ENCODE assay signal across 18 cellular contexts in genomic region chr12:1256991-1257390, GRCh38.
DNase-seq lines count a peak whose midpoint lies in the region; ATAC-seq, FAIRE-seq and TF ChIP-seq lines count a peak whose summit lies in the region.
"Had no signal": no experiment of that assay in that cellular context is flagged by ENCODE, and none has a peak within 500 bp of the region (broad histone marks: within the 10 kb centered on the region; RNA-seq: fewer than 3 reads in every experiment).

No MANE protein-coding gene starts in this region.

- intact Hi-C loops in thyroid gland (cut with DNase I): no loop called here

- ATAC-seq in WTC11: no peak

- peak overlapping the region; percentile 70 for H3K27ac Mint-ChIP-seq in activated naive CD4-positive, alpha-beta T cell treated with anti-CD3 and anti-CD28 coated beads, Interleukin-2, amount 50 U/mL, for 24 hours
- no peak overlapping the region for H3K27ac Mint-ChIP-seq in WTC11
- H3K27ac Mint-ChIP-seq: CD4-positive, alpha-beta memory T cell had no signal

- no peak for TF ChIP-seq CTCF in bronchial epithelial cell (IDR thresholded peaks at IDR 0.05; ENCODE audit: insufficient read depth, low read length, severe bottlenecking)
- no peak for TF ChIP-seq CTCF in thyroid gland (IDR thresholded peaks at IDR 0.05)
- TF ChIP-seq CTCF in WTC11 (IDR thresholded peaks at IDR 0.05): no peak

- CTCF ChIA-PET in WTC11 (lab: Charles Lee): interaction anchor here (1.2 kb wide), 1 partner anchor 139 kb away, joined by 3 read pairs; no protein-coding TSS in a partner anchor

- POLR2A ChIA-PET in WTC11 (lab: Charles Lee): no interaction called here

- H3K27ac ChIP-seq in thyroid gland: peak overlapping the region; percentile 3 to 51 (median 35)

- H3K9me3 ChIP-seq in thyroid gland: no peaks in the 10 kb centered on the region

- H3K27me3 Mint-ChIP-seq in activated naive CD4-positive, alpha-beta T cell treated with anti-CD3 and anti-CD28 coated beads, Interleukin-2, amount 50 U/mL, for 24 hours: no peaks in the 10 kb centered on the region
- no peaks in the 10 kb centered on the region for H3K27me3 Mint-ChIP-seq in WTC11 (ENCODE audit: low read depth)
- H3K27me3 Mint-ChIP-seq: CD4-positive, alpha-beta memory T cell had no signal

- H3K4me1 Mint-ChIP-seq in activated naive CD4-positive, alpha-beta T cell treated with anti-CD3 and anti-CD28 coated beads, Interleukin-2, amount 50 U/mL, for 24 hours: peaks cover 4% of the 10 kb centered on the region
- no peaks in the 10 kb centered on the region for H3K4me1 Mint-ChIP-seq in WTC11
- H3K4me1 Mint-ChIP-seq: CD4-positive, alpha-beta memory T cell had no signal

- FAIRE-seq in bronchial epithelial cell (lab: Jason Lieb, UNC): peak; percentile 23
- FAIRE-seq: GM12891, GM18507 had no signal

- DNase-seq in activated naive CD4-positive, alpha-beta T cell treated with Interleukin-2 at 50 U/mL for 16 hours: no peak
- DNase-seq in bronchial epithelial cell (ENCODE audit: low read depth) (no peak), thyroid gland (peak; percentile 86 to 89), WTC11 (ENCODE audit: low spot score) (no peak), glomerular visceral epithelial cell (ENCODE audit: extremely low spot score) (no peak)
- DNase-seq: 8988T; C1 segment of cervical spinal cord; Calu3; CD4-positive, alpha-beta memory T cell; COR-L47; DMS53; DMS79 treated with DMSO at 0.1 percent for 48 hours; GF-D8; GOT3; HCEC 1CT had no signal

- H3K27me3 ChIP-seq in bronchial epithelial cell (ENCODE audit: control insufficient read depth, insufficient read depth, low read length) (no peaks in the 10 kb centered on the region), thyroid gland (no peaks in the 10 kb centered on the region)

- peaks cover 18% of the 10 kb centered on the region for H3K36me3 Mint-ChIP-seq in activated naive CD4-positive, alpha-beta T cell treated with anti-CD3 and anti-CD28 coated beads, Interleukin-2, amount 50 U/mL, for 24 hours
- no peaks in the 10 kb centered on the region; the same call in 1 of the 2 replicates for H3K36me3 Mint-ChIP-seq in WTC11

- H3K4me3 ChIP-seq in bronchial epithelial cell (ENCODE audit: low read depth, low read length) (no peak overlapping the region), thyroid gland (replicated peaks in 1 of 3) (no peak overlapping the region)

- 47 to 50% methylated on average over 7 of the region's 7 CpGs for WGBS in thyroid gland, 2 donors

- H3K4me3 Mint-ChIP-seq in activated naive CD4-positive, alpha-beta T cell treated with anti-CD3 and anti-CD28 coated beads, Interleukin-2, amount 50 U/mL, for 24 hours: no peak overlapping the region
- H3K4me3 Mint-ChIP-seq in WTC11: no peak overlapping the region
- H3K4me3 Mint-ChIP-seq: CD4-positive, alpha-beta memory T cell had no signal

- H3K36me3 ChIP-seq in bronchial epithelial cell (ENCODE audit: control insufficient read depth, insufficient read depth, low read length): no peaks in the 10 kb centered on the region
- H3K36me3 ChIP-seq in thyroid gland: no peaks in the 10 kb centered on the region

- peaks cover 9 to 22% of the 10 kb centered on the region in 2 donors for H3K4me1 ChIP-seq in thyroid gland

- H3K9me3 Mint-ChIP-seq in activated naive CD4-positive, alpha-beta T cell treated with anti-CD3 and anti-CD28 coated beads, Interleukin-2, amount 50 U/mL, for 24 hours: no peaks in the 10 kb centered on the region
- 0 out of 2 replicates have a peak, but pooled peaks cover 4% of the 10 kb centered on the region for H3K9me3 Mint-ChIP-seq in WTC11

- TF ChIP-seq POLR2A in thyroid gland (IDR thresholded peaks at IDR 0.05): no peak

TF ChIP-seq in WTC11, 78 proteins besides CTCF, POLR2A, EP300 and RAD21:
- TF ChIP-seq, protein P1, sequence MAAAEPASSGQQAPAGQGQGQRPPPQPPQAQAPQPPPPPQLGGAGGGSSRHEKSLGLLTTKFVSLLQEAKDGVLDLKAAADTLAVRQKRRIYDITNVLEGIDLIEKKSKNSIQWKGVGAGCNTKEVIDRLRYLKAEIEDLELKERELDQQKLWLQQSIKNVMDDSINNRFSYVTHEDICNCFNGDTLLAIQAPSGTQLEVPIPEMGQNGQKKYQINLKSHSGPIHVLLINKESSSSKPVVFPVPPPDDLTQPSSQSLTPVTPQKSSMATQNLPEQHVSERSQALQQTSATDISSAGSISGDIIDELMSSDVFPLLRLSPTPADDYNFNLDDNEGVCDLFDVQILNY (CRISPR knock-in tag; IDR thresholded peaks at IDR 0.05): no peak
- no peak for TF ChIP-seq MLX (CRISPR knock-in tag; IDR thresholded peaks at IDR 0.05)
- TF ChIP-seq NFE2L1 (CRISPR knock-in tag; IDR thresholded peaks at IDR 0.05): no peak
- TF ChIP-seq JAZF1 (CRISPR knock-in tag; IDR thresholded peaks at IDR 0.05): no peak
- no peak for TF ChIP-seq ZNF532 (CRISPR knock-in tag; IDR thresholded peaks at IDR 0.05; ENCODE audit: borderline replicate concordance)
- TF ChIP-seq, protein P2, sequence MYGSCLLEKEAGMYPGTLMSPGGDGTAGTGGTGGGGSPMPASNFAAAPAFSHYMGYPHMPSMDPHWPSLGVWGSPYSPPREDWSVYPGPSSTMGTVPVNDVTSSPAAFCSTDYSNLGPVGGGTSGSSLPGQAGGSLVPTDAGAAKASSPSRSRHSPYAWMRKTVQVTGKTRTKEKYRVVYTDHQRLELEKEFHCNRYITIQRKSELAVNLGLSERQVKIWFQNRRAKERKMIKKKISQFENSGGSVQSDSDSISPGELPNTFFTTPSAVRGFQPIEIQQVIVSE (CRISPR knock-in tag; IDR thresholded peaks at IDR 0.05; ENCODE audit: borderline replicate concordance): no peak

Comparison
In these comparisons a context has a peak if more than half of its experiments do, and no peak if none do; other contexts are left out.
1. DNase-seq: peak in thyroid gland (2 of 2); none in activated naive CD4-positive, alpha-beta T cell treated with Interleukin-2 at 50 U/mL for 16 hours (single experiment), bronchial epithelial cell (single experiment), WTC11 (single experiment) and glomerular visceral epithelial cell (single experiment).